ENCODE assay signal across 21 cellular contexts in genomic region chr7:44265733-44266132, GRCh38. TPM values are rescaled to one million over a fixed set of nuclear protein-coding genes. Genes with fewer than 3 reads are reported as not detected.
DNase-seq lines count a peak whose midpoint lies in the region; ATAC-seq and TF ChIP-seq lines count a peak whose summit lies in the region.
"Had no signal": no experiment of that assay in that cellular context is flagged by ENCODE, and none has a peak within 500 bp of the region (broad histone marks: within the 10 kb centered on the region; RNA-seq: fewer than 3 reads in every experiment).

No MANE protein-coding gene starts in this region.

- H3K9me3 ChIP-seq in WERI-Rb-1 (ENCODE audit: severe bottlenecking) (no peaks in the 10 kb centered on the region), psoas muscle (no peaks in the 10 kb centered on the region)
- H3K9me3 ChIP-seq: BE2C, SK-N-SH had no signal

- TF ChIP-seq CTCF in WERI-Rb-1 (IDR thresholded peaks at IDR 0.05; ENCODE audit: low read depth, low read length) (no peak), psoas muscle (IDR thresholded peaks at IDR 0.05) (no peak)

- H3K27me3 ChIP-seq in WERI-Rb-1 (ENCODE audit: insufficient read depth, low read depth, severe bottlenecking) (no peaks in the 10 kb centered on the region), psoas muscle (ENCODE audit: insufficient read depth in 3 of 3, low read length in 2 of 3) (no peaks in the 10 kb centered on the region)
- H3K27me3 ChIP-seq: BE2C had no signal

- no peaks in the 10 kb centered on the region for H3K36me3 ChIP-seq in WERI-Rb-1
- H3K36me3 ChIP-seq in psoas muscle (ENCODE audit: insufficient read depth in 1 of 2, low read depth in 1 of 2): peaks cover 0 to 4% of the 10 kb centered on the region in 2 donors
- H3K36me3 ChIP-seq: BE2C had no signal

- ATAC-seq in psoas muscle: peak in 2 of 4 donors; percentile 33 to 44
- ATAC-seq in stimulated activated naive CD8-positive, alpha-beta T cell treated with anti-CD3 and anti-CD28 coated beads, Interleukin-15, Interleukin-2, amounts not matched to agents 100 U/mL and 50 U/mL, for 24 hours: no peak
- ATAC-seq in HG03565 (IDR thresholded peaks at IDR 0.05; ENCODE audit: unreplicated experiment): no peak
- ATAC-seq: GM12878, GM23338 had no signal

- DNase-seq in NCI-H2107 treated with DMSO at 0.1 percent for 48 hours (lab: John Stamatoyannopoulos, UW; ENCODE audit: unreplicated experiment) (peak; percentile 62), NCI-H2107 (lab: John Stamatoyannopoulos, UW) (no peak), NCI-H1694 (lab: John Stamatoyannopoulos, UW) (peak; percentile 21), WERI-Rb-1 (peak; percentile 37), psoas muscle (no peak)
- no peak for DNase-seq in stimulated activated naive CD8-positive, alpha-beta T cell treated with anti-CD3 and anti-CD28 coated beads, Interleukin-15, Interleukin-2, amounts not matched to agents 100 U/mL and 50 U/mL, for 24 hours
- DNase-seq: BE2C; CD4-positive, alpha-beta T cell; DMS153; EL; HCEC 1CT; NCI-H1092 treated with DMSO at 0.1 percent for 48 hours; NCI-H2029; NCI-H226; NCI-H526; OCI-M1; Right ventricle myocardium superior had no signal

- 31 to 41% (median 34%) methylated on average over 8 of the region's 8 CpGs for WGBS in psoas muscle, 3 donors

- H3K27ac ChIP-seq in WERI-Rb-1 (peak overlapping the region; percentile 33), psoas muscle (peak overlapping the region; percentile 32)

- peaks cover 79% of the 10 kb centered on the region for H3K4me1 ChIP-seq in psoas muscle

- intact Hi-C loops in psoas muscle (cut with DNase I): no loop called here

- no peak overlapping the region for H3K4me3 ChIP-seq in WERI-Rb-1 (ENCODE audit: low read depth, low read length)
- no peak overlapping the region for H3K4me3 ChIP-seq in psoas muscle
- H3K4me3 ChIP-seq: GM12878, GM23338 had no signal

RNA-seq across cellular contexts. Expression of gene CAMK2B, which starts 59.7 kb away (rescaled TPM):
- 10 to 100 TPM; 50.0 to 81.4 (median 67.2) TPM for total RNA-seq in psoas muscle
- 10 to 100 TPM; 14.5 to 24.3 (median 19.9) TPM for polyA plus RNA-seq in psoas muscle
- total RNA-seq: CD4-positive, alpha-beta T cell; GM23338 had no signal
- polyA plus RNA-seq: GM23338 had no signal

Comparison
In these comparisons a context has a peak if more than half of its experiments do, and no peak if none do; other contexts are left out.
1. DNase-seq: peak in NCI-H2107 treated with DMSO at 0.1 percent for 48 hours (single experiment), NCI-H1694 (single experiment) and WERI-Rb-1 (single experiment); none in NCI-H2107 (single experiment), psoas muscle (0 of 2) and stimulated activated naive CD8-positive, alpha-beta T cell treated with anti-CD3 and anti-CD28 coated beads, Interleukin-15, Interleukin-2, amounts not matched to agents 100 U/mL and 50 U/mL, for 24 hours (single experiment).